9 cellular contexts compared by ENCODE assay signal in genomic region chrX:66046612-66047235, GRCh38. TPM values are rescaled to one million over a fixed set of nuclear protein-coding genes. Genes with fewer than 3 reads are reported as not detected.
A peak's percentile ranks its signal among the peaks of the same experiment; 100 is the strongest.
DNase-seq lines count a peak whose midpoint lies in the region; ATAC-seq lines count a peak whose summit lies in the region.
"Had no signal": no experiment of that assay in that cellular context is flagged by ENCODE, and none has a peak within 500 bp of the region (broad histone marks: within the 10 kb centered on the region; RNA-seq: fewer than 3 reads in every experiment).

No MANE protein-coding gene starts in this region.

- ATAC-seq in HG03135 (IDR thresholded peaks at IDR 0.05; ENCODE audit: unreplicated experiment): peak; percentile 75

- peak overlapping the region; percentile 74 for H3K4me3 Mint-ChIP-seq in activated CD4-positive, alpha-beta T cell treated with anti-CD3 and anti-CD28 coated beads, Interleukin-2, amount 10 ng/mL, durations not matched to agents 24 days and 14 days

- H3K9me3 Mint-ChIP-seq in activated CD4-positive, alpha-beta T cell treated with anti-CD3 and anti-CD28 coated beads, Interleukin-2, amount 10 ng/mL, durations not matched to agents 24 days and 14 days: peaks cover 7% of the 10 kb centered on the region

- intact Hi-C loops in activated CD4-positive, alpha-beta T cell treated with anti-CD3 and anti-CD28 coated beads, Interleukin-2, amount 10 ng/mL, durations not matched to agents 24 days and 14 days (cut with micrococcal nuclease): loop anchor here (1.0 to 10.0 kb wide), 7 partner anchors 28 to 512 kb away; partner anchors contain the start of genes LAS1L and MSN

- H3K4me1 Mint-ChIP-seq in activated CD4-positive, alpha-beta T cell treated with anti-CD3 and anti-CD28 coated beads, Interleukin-2, amount 10 ng/mL, durations not matched to agents 24 days and 14 days: peaks cover 33% of the 10 kb centered on the region

- peak overlapping the region; percentile 99 for H3K27ac Mint-ChIP-seq in activated CD4-positive, alpha-beta T cell treated with anti-CD3 and anti-CD28 coated beads, Interleukin-2, amount 10 ng/mL, durations not matched to agents 24 days and 14 days

- H3K27me3 Mint-ChIP-seq in activated CD4-positive, alpha-beta T cell treated with anti-CD3 and anti-CD28 coated beads, Interleukin-2, amount 10 ng/mL, durations not matched to agents 24 days and 14 days: no peaks in the 10 kb centered on the region

- no peaks in the 10 kb centered on the region for H3K36me3 Mint-ChIP-seq in activated CD4-positive, alpha-beta T cell treated with anti-CD3 and anti-CD28 coated beads, Interleukin-2, amount 10 ng/mL, durations not matched to agents 24 days and 14 days (ENCODE audit: low read depth)

- peak; percentile 32 for DNase-seq in activated T-cell treated with anti-CD3 and anti-CD28 coated beads for 24 hours (ENCODE audit: low read depth)
- no peak for DNase-seq in activated T-cell treated with anti-CD3 and anti-CD28 coated beads, Interleukin-2, amount 50 U/mL, for 1 hour
- peak; percentile 69 for DNase-seq in activated CD4-positive, alpha-beta T cell treated with anti-CD3 and anti-CD28 coated beads, Interleukin-2, amount 10 ng/mL, durations not matched to agents 24 days and 14 days
- DNase-seq in stimulated activated naive CD4-positive, alpha-beta T cell treated with Interleukin-2 at 50 U/mL for 16 hours (lab: John Stamatoyannopoulos, UW): peak; percentile 24
- no peak for DNase-seq in DMS114 treated with DMSO at 0.1 percent for 48 hours (lab: John Stamatoyannopoulos, UW; ENCODE audit: unreplicated experiment)
- DNase-seq in hepatic stellate cell (ENCODE audit: low spot score): no peak
- no peak for DNase-seq in DMS 273 treated with DMSO at 0.1 percent for 48 hours (lab: John Stamatoyannopoulos, UW)

RNA-seq across cellular contexts. Expression of gene VSIG4, which starts 6.8 kb away (rescaled TPM):
- total RNA-seq in activated CD4-positive, alpha-beta T cell treated with anti-CD3 and anti-CD28 coated beads, Interleukin-2, amount 10 ng/mL, durations not matched to agents 24 days and 14 days: not detected in 2 replicates
- total RNA-seq: T-helper 1 cell treated with Interleukin-12 subunit alpha and Interleukin-12 subunit beta and Interleukin-4 antibody, amounts not matched to agents 30 ng/mL and 1 ng/mL, for 36 hours had no signal

Comparison
In these comparisons a context has a peak if more than half of its experiments do, and no peak if none do; other contexts are left out.
1. DNase-seq: peak in activated T-cell treated with anti-CD3 and anti-CD28 coated beads for 24 hours (single experiment), activated CD4-positive, alpha-beta T cell treated with anti-CD3 and anti-CD28 coated beads, Interleukin-2, amount 10 ng/mL, durations not matched to agents 24 days and 14 days (single experiment) and stimulated activated naive CD4-positive, alpha-beta T cell treated with Interleukin-2 at 50 U/mL for 16 hours (single experiment); none in activated T-cell treated with anti-CD3 and anti-CD28 coated beads, Interleukin-2, amount 50 U/mL, for 1 hour (single experiment), DMS114 treated with DMSO at 0.1 percent for 48 hours (single experiment), hepatic stellate cell (single experiment) and DMS 273 treated with DMSO at 0.1 percent for 48 hours (single experiment).